Comparison of ENCODE assay signal across 12 cellular contexts in the genomic region with DNA sequence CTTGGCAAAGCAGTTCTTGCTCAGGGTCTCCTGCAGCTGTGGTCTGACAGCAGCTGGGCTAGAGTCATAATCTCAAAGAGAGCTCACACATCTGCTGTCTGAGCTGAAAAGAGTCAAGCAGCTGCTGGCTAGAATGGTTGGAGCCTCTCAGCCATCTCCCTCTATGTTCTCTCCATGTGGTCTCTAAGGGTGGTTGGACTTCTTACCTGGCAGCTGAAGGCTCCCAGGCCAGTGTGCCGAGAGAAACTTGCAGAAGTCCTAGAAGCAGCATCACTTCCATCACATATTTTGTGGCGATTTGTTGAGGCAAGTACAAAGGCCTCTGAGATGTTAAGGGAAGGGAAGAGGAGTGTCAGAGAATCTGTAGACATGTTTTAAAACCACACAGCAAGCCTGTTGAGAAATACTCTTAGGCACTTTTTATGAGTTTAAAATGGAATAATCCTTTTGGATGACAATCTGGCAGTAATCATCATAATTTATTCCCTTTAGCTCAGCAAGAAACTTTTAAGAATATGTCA.
DNase-seq lines count a peak whose midpoint lies in the region; FAIRE-seq and TF ChIP-seq lines count a peak whose summit lies in the region.
"Had no signal": no experiment of that assay in that cellular context is flagged by ENCODE, and none has a peak within 500 bp of the region (broad histone marks: within the 10 kb centered on the region; RNA-seq: fewer than 3 reads in every experiment).

No MANE protein-coding gene starts in this region.

- H2BK15ac ChIP-seq in mesenchymal stem cell (ENCODE audit: low read depth, poor library complexity, severe bottlenecking), result peak overlapping the region; percentile 48

- H4K8ac ChIP-seq in mesenchymal stem cell (ENCODE audit: low read length), result no peak overlapping the region

- intact Hi-C loops in tibial artery (cut with DNase I; ENCODE audit: low total_unique reads), result no loop called here

- H3K9me3 ChIP-seq in BE2C (no peaks in the 10 kb centered on the region), mesenchymal stem cell (ENCODE audit: control insufficient read depth, low read length) (no peaks in the 10 kb centered on the region), tibial artery (no peaks in the 10 kb centered on the region)
- H3K9me3 ChIP-seq: colonic mucosa, thoracic aorta had no signal

- no peak overlapping the region for H2BK12ac ChIP-seq in mesenchymal stem cell (ENCODE audit: low read length in 2 of 2)

- no peak overlapping the region for H3K4me2 ChIP-seq in mesenchymal stem cell (ENCODE audit: low read length, poor library complexity, severe bottlenecking)

- no peak overlapping the region for H3K14ac ChIP-seq in mesenchymal stem cell (ENCODE audit: low read length in 2 of 2)

- WGBS in mesenchymal stem cell, result 80% methylated on average over 2 of the region's 2 CpGs

- no peak for FAIRE-seq in GM19239 (lab: Jason Lieb, UNC)

- TF ChIP-seq CTCF in BE2C (IDR thresholded peaks at IDR 0.05; ENCODE audit: low read depth, low read length), result no peak
- no peak for TF ChIP-seq CTCF in cardiac fibroblast (IDR thresholded peaks at IDR 0.05; ENCODE audit: low read depth, low read length)
- TF ChIP-seq CTCF in tibial artery (IDR thresholded peaks at IDR 0.05), result no peak

- H2BK5ac ChIP-seq in mesenchymal stem cell (ENCODE audit: low read depth, low read length, poor library complexity, severe bottlenecking), result no peak overlapping the region

- no peaks in the 10 kb centered on the region for H3K27me3 ChIP-seq in BE2C
- H3K27me3 ChIP-seq in mesenchymal stem cell (ENCODE audit: control insufficient read depth in 1 of 2, insufficient read depth in 1 of 2, low read length in 2 of 2), result no peaks in the 10 kb centered on the region
- no peaks in the 10 kb centered on the region for H3K27me3 ChIP-seq in tibial artery
- H3K27me3 ChIP-seq: colonic mucosa had no signal

- H3K23ac ChIP-seq in mesenchymal stem cell (ENCODE audit: low read length in 2 of 2), result no peak overlapping the region

- H3K79me1 ChIP-seq in mesenchymal stem cell (replicated peaks; ENCODE audit: low read length, poor library complexity, severe bottlenecking), result peaks cover 8% of the 10 kb centered on the region

- peak overlapping the region; percentile 42 for H2AFZ ChIP-seq in mesenchymal stem cell (ENCODE audit: low read depth, low read length)

- DNase-seq in BE2C (peak; percentile 14), LHCN-M2 (ENCODE audit: low read depth) (peak; percentile 97), cardiac fibroblast (ENCODE audit: low read depth in 2 of 2) (peak; percentile 14 to 33), mesenchymal stem cell (peak; percentile 41), GM19239 (ENCODE audit: insufficient read length, low spot score) (no peak), activated T-cell treated with anti-CD3 and anti-CD28 coated beads for 4 hours (no peak), tibial artery (no peak), NCI-H510A (lab: John Stamatoyannopoulos, UW) (no peak)
- DNase-seq: CD4-positive, CD25-positive, alpha-beta regulatory T cell; colonic mucosa; NCI-H2227 treated with DMSO at 0.1 percent for 48 hours had no signal

- H3K9ac ChIP-seq in mesenchymal stem cell (ENCODE audit: low read length), result peak overlapping the region; percentile 20

- H3K4me3 ChIP-seq in BE2C (ENCODE audit: low read depth, low read length) (no peak overlapping the region), cardiac fibroblast (replicated peaks in 1 of 2; ENCODE audit: low read depth in 2 of 2, low read length in 2 of 2) (no peak overlapping the region), mesenchymal stem cell (ENCODE audit: insufficient read depth in 1 of 2, low read depth in 1 of 2, low read length in 2 of 2) (no peak overlapping the region), tibial artery (no peak overlapping the region)
- H3K4me3 ChIP-seq: colonic mucosa, thoracic aorta had no signal

- peaks cover 7% of the 10 kb centered on the region; the same call in 1 of the 2 replicates for H3K4me1 ChIP-seq in BE2C
- no peaks in the 10 kb centered on the region for H3K4me1 ChIP-seq in mesenchymal stem cell (ENCODE audit: control insufficient read depth, insufficient read depth, low read depth, low read length)
- peaks cover 0 to 4% (median 0%) of the 10 kb centered on the region in 4 donors for H3K4me1 ChIP-seq in tibial artery
- H3K4me1 ChIP-seq: colonic mucosa had no signal

- H3K4ac ChIP-seq in mesenchymal stem cell (ENCODE audit: low read depth in 1 of 2, low read length in 2 of 2), result no peak overlapping the region

- peak overlapping the region; percentile 50 for H4K91ac ChIP-seq in mesenchymal stem cell (ENCODE audit: low read length)

- no peak overlapping the region for H2AK5ac ChIP-seq in mesenchymal stem cell (ENCODE audit: low read length, severe bottlenecking)

- H2BK120ac ChIP-seq in mesenchymal stem cell (ENCODE audit: low read depth, low read length), result no peak overlapping the region

- no peak overlapping the region for H3K27ac ChIP-seq in mesenchymal stem cell (ENCODE audit: low read length, poor library complexity, severe bottlenecking)
- peak overlapping the region in 1 of 2 donors; percentile 25 for H3K27ac ChIP-seq in tibial artery
- H3K27ac ChIP-seq: colonic mucosa, thoracic aorta had no signal

- no peak overlapping the region for H3K18ac ChIP-seq in mesenchymal stem cell (ENCODE audit: low read depth in 1 of 2, low read length in 2 of 2)

- H3K36me3 ChIP-seq in BE2C (peaks cover 3% of the 10 kb centered on the region), mesenchymal stem cell (ENCODE audit: control insufficient read depth in 1 of 2, insufficient read depth in 2 of 2, low read depth in 1 of 2, low read length in 2 of 2) (peaks cover 12 to 21% of the 10 kb centered on the region in 2 experiments), tibial artery (peaks cover 0 to 19% (median 18%) of the 10 kb centered on the region in 3 donors)
- H3K36me3 ChIP-seq: colonic mucosa had no signal

Comparison
In these comparisons a context has a peak if more than half of its experiments do, and no peak if none do; other contexts are left out.
1. DNase-seq: peak in BE2C (single experiment), LHCN-M2 (single experiment), cardiac fibroblast (2 of 2) and mesenchymal stem cell (single experiment); none in GM19239 (single experiment), activated T-cell treated with anti-CD3 and anti-CD28 coated beads for 4 hours (single experiment), tibial artery (0 of 2) and NCI-H510A (single experiment).